ENCODE assay signal across 9 cellular contexts in genomic region chr2:150911766-150912280, GRCh38.
A peak's percentile ranks its signal among the peaks of the same experiment; 100 is the strongest.
DNase-seq lines count a peak whose midpoint lies in the region; ATAC-seq and TF ChIP-seq lines count a peak whose summit lies in the region.
"Had no signal": no experiment of that assay in that cellular context is flagged by ENCODE, and none has a peak within 500 bp of the region (broad histone marks: within the 10 kb centered on the region; RNA-seq: fewer than 3 reads in every experiment).

No MANE protein-coding gene starts in this region.

- H3K4me1 ChIP-seq in RWPE2 (ENCODE audit: insufficient read depth, poor library complexity, severe bottlenecking) (peaks cover 8% of the 10 kb centered on the region), foreskin keratinocyte (peaks cover 2% of the 10 kb centered on the region)
- H3K4me1 ChIP-seq: parathyroid adenoma had no signal

- H3K36me3 ChIP-seq in RWPE2 (ENCODE audit: low read depth) = no peaks in the 10 kb centered on the region

- H3K4me3 Mint-ChIP-seq in activated CD4-positive, alpha-beta memory T cell treated with anti-CD3 and anti-CD28 coated beads for 36 hours = no peak overlapping the region

- intact Hi-C loops in activated CD4-positive, alpha-beta memory T cell treated with anti-CD3 and anti-CD28 coated beads for 36 hours (cut with micrococcal nuclease) = no loop called here

- peak; percentile 86 for DNase-seq in ELR (ENCODE audit: low read depth)
- no peak for DNase-seq in RWPE2 (ENCODE audit: low spot score)
- DNase-seq in foreskin keratinocyte = peak; percentile 23 to 38
- DNase-seq in pulmonary artery endothelial cell (ENCODE audit: low read depth, low spot score) = peak; percentile 7
- no peak for DNase-seq in activated CD4-positive, alpha-beta memory T cell treated with anti-CD3 and anti-CD28 coated beads for 36 hours

- H3K27me3 ChIP-seq in RWPE2 (ENCODE audit: insufficient read depth, poor library complexity, severe bottlenecking) (no peaks in the 10 kb centered on the region), foreskin keratinocyte (no peaks in the 10 kb centered on the region)

- CTCF ChIA-PET in activated CD4-positive, alpha-beta memory T cell treated with anti-CD3 and anti-CD28 coated beads for 36 hours (lab: Charles Lee) = no interaction called here

- H3K9me3 ChIP-seq in RWPE2 (ENCODE audit: severe bottlenecking) = no peaks in the 10 kb centered on the region

- no peaks in the 10 kb centered on the region for H3K4me1 Mint-ChIP-seq in activated CD4-positive, alpha-beta memory T cell treated with anti-CD3 and anti-CD28 coated beads for 36 hours (ENCODE audit: low read depth)

- no peaks in the 10 kb centered on the region for H3K36me3 Mint-ChIP-seq in activated CD4-positive, alpha-beta memory T cell treated with anti-CD3 and anti-CD28 coated beads for 36 hours

- H3K9me3 Mint-ChIP-seq in activated CD4-positive, alpha-beta memory T cell treated with anti-CD3 and anti-CD28 coated beads for 36 hours = no peaks in the 10 kb centered on the region

- POLR2A ChIA-PET in activated CD4-positive, alpha-beta memory T cell treated with anti-CD3 and anti-CD28 coated beads for 36 hours (lab: Charles Lee) = no interaction called here

- H3K27ac ChIP-seq in RWPE2 (ENCODE audit: poor library complexity, severe bottlenecking) = peak overlapping the region; percentile 21
- H3K27ac ChIP-seq in foreskin keratinocyte = no peak overlapping the region
- H3K27ac ChIP-seq: parathyroid adenoma had no signal

- no peak overlapping the region for H3K27ac Mint-ChIP-seq in activated CD4-positive, alpha-beta memory T cell treated with anti-CD3 and anti-CD28 coated beads for 36 hours

- H3K27me3 Mint-ChIP-seq in activated CD4-positive, alpha-beta memory T cell treated with anti-CD3 and anti-CD28 coated beads for 36 hours = peaks cover 1% of the 10 kb centered on the region

- TF ChIP-seq CTCF in RWPE2 (IDR thresholded peaks at IDR 0.05; ENCODE audit: poor library complexity, severe bottlenecking) (peak; percentile 49), foreskin keratinocyte (conservative IDR thresholded peaks at IDR 0.05) (peak; percentile 2)

- H3K4me3 ChIP-seq in RWPE2 (ENCODE audit: severe bottlenecking) = no peak overlapping the region

- ATAC-seq in RWPE2 (ENCODE audit: low read depth) (peak; percentile 86), foreskin keratinocyte (no peak), HG03139 (IDR thresholded peaks at IDR 0.05; ENCODE audit: unreplicated experiment) (no peak), HG03571 (IDR thresholded peaks at IDR 0.05; ENCODE audit: unreplicated experiment) (no peak), HG02852 (IDR thresholded peaks at IDR 0.05; ENCODE audit: unreplicated experiment) (no peak)

Comparison
In these comparisons a context has a peak if more than half of its experiments do, and no peak if none do; other contexts are left out.
1. DNase-seq: peak in ELR (single experiment), foreskin keratinocyte (2 of 2) and pulmonary artery endothelial cell (single experiment); none in RWPE2 (single experiment) and activated CD4-positive, alpha-beta memory T cell treated with anti-CD3 and anti-CD28 coated beads for 36 hours (single experiment).